Comparison of ENCODE assay signal across 8 cellular contexts in the genomic region with DNA sequence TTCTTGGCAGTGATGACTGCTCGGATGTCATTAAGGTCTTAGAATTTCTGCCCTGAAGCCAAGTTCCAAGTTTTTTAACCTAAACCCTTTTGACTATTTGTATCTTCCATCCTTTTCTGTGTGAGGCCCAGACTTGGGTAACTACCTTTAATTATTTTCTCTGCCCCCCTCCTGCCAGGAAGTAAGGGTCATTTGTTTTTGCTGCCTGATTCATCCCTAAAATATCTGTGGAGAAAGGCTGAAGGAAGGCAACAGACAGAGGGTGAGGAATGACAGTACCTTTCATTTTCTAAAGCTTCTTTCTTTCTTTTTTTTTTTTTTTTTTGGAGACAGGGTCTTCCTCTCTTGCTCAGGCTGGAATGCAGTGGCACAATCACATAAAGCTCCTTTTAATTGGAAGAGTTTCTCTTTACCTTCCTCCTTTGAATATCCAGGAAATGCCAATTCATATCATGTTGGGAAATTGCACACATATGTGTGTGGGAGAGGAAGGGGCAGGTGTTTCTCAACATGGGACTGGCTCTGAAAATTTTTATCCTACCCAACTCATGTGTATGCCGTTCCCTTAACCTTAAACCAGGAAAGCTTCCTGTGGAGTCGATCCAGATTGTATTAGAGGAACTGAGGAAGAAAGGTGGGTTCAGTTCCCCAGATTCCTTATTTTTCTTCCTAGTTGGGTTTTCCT. TPM values are rescaled to one million over a fixed set of nuclear protein-coding genes. Genes with fewer than 3 reads are reported as not detected.
A peak's percentile ranks its signal among the peaks of the same experiment; 100 is the strongest.
DNase-seq lines count a peak whose midpoint lies in the region; TF ChIP-seq lines count a peak whose summit lies in the region.

No MANE protein-coding gene starts in this region.

- TF ChIP-seq EP300 in sigmoid colon (IDR thresholded peaks at IDR 0.05): no peak

- peak overlapping the region; percentile 88 for H3K9ac ChIP-seq in SK-N-MC (ENCODE audit: insufficient read length)

- DNase-seq in GM12865 (ENCODE audit: low read depth) (no peak), SK-N-MC (ENCODE audit: low read depth, low spot score) (no peak), fibroblast of pulmonary artery (ENCODE audit: low read depth) (peak; percentile 53), sigmoid colon (no peak), NCI-H2029 (lab: John Stamatoyannopoulos, UW) (no peak), SHP77 (lab: John Stamatoyannopoulos, UW) (no peak), AG08395 (ENCODE audit: low spot score) (no peak)
- DNase-seq in stimulated activated CD8-positive, alpha-beta memory T cell treated with anti-CD3 and anti-CD28 coated beads, Interleukin-4, amount 100 ng/mL, for 48 hours: no peak

- 70 to 79% methylated on average over 3 of the region's 3 CpGs for WGBS in sigmoid colon, 2 donors

- H3K36me3 ChIP-seq in SK-N-MC (ENCODE audit: insufficient read depth, low read length) (peaks cover 28% of the 10 kb centered on the region), sigmoid colon (peaks cover 7 to 45% (median 18%) of the 10 kb centered on the region in 4 donors)

- H3K27ac ChIP-seq in SK-N-MC (no peak overlapping the region), sigmoid colon (peak overlapping the region; percentile 74 to 87 (median 84))

- H3K27me3 ChIP-seq in sigmoid colon: no peaks in the 10 kb centered on the region

- no peaks in the 10 kb centered on the region for H3K9me3 ChIP-seq in SK-N-MC (ENCODE audit: low read depth, low read length)
- no peaks in the 10 kb centered on the region for H3K9me3 ChIP-seq in sigmoid colon

- no peak for TF ChIP-seq POLR2A in sigmoid colon (IDR thresholded peaks at IDR 0.05)

- intact Hi-C loops in sigmoid colon (cut with DNase I): no loop called here

- peak overlapping the region; percentile 90 for H3K4me3 ChIP-seq in GM12865 (ENCODE audit: low read depth, low read length)
- H3K4me3 ChIP-seq in SK-N-MC: peak overlapping the region; percentile 93
- H3K4me3 ChIP-seq in fibroblast of pulmonary artery (replicated peaks; ENCODE audit: low read depth, low read length): peak overlapping the region; percentile 95
- H3K4me3 ChIP-seq in sigmoid colon: peak overlapping the region; percentile 55 to 83 (median 68)

- TF ChIP-seq CTCF in GM12865 (IDR thresholded peaks at IDR 0.05; ENCODE audit: insufficient read depth, low read depth, low read length, missing control alignments): no peak
- no peak for TF ChIP-seq CTCF in fibroblast of pulmonary artery (IDR thresholded peaks at IDR 0.05; ENCODE audit: low read length, missing control alignments)
- TF ChIP-seq CTCF in sigmoid colon (IDR thresholded peaks at IDR 0.05): no peak

- H3K4me1 ChIP-seq in sigmoid colon: peaks cover 0 to 19% (median 14%) of the 10 kb centered on the region in 4 donors

RNA-seq across cellular contexts. Expression of a gene that starts 1.0 kb away (rescaled TPM):
- total RNA-seq in sigmoid colon: 10 to 100 TPM; 27.1 to 40.3 (median 37.3) TPM
- polyA plus RNA-seq in sigmoid colon: 100 to 1,000 TPM; 103 to 135 (median 105) TPM

RNA-seq across cellular contexts. Expression of a gene that starts 6.2 kb away (rescaled TPM):
- under 1 TPM in 1 of 4 donors, not detected in 3; 0.28 TPM for total RNA-seq in sigmoid colon
- 10 to 100 TPM; 13.2 to 14.4 (median 14.0) TPM for polyA plus RNA-seq in sigmoid colon

RNA-seq across cellular contexts. Expression of a gene that starts 13.2 kb away (rescaled TPM):
- 10 to 100 TPM; 11.2 to 26.6 (median 18.4) TPM for total RNA-seq in sigmoid colon
- polyA plus RNA-seq in sigmoid colon: 10 to 100 TPM in 2 of 3 donors, 1 to 10 TPM in 1; 2.3 to 21.0 (median 16.7) TPM

RNA-seq across cellular contexts. Expression of a gene that starts 24.3 kb away (rescaled TPM):
- total RNA-seq in sigmoid colon: 100 to 1,000 TPM in 1 of 4 donors, 10 to 100 TPM in 3; 73.4 to 100 (median 98.2) TPM
- polyA plus RNA-seq in sigmoid colon: 100 to 1,000 TPM; 282 to 382 (median 295) TPM

RNA-seq across cellular contexts. Expression of a gene that starts 24.5 kb away (rescaled TPM):
- total RNA-seq in sigmoid colon: under 1 TPM in 1 of 4 donors, not detected in 3; 0.33 TPM
- 1 to 10 TPM in 2 of 3 donors, under 1 TPM in 1; 0.42 to 7.2 (median 4.2) TPM for polyA plus RNA-seq in sigmoid colon
